Comparison of ENCODE assay signal across 7 cellular contexts in genomic region chr14:35534130-35534883, GRCh38. TPM values are rescaled to one million over a fixed set of nuclear protein-coding genes. Genes with fewer than 3 reads are reported as not detected.
DNase-seq lines count a peak whose midpoint lies in the region; ATAC-seq, FAIRE-seq and TF ChIP-seq lines count a peak whose summit lies in the region.

A gene with protein sequence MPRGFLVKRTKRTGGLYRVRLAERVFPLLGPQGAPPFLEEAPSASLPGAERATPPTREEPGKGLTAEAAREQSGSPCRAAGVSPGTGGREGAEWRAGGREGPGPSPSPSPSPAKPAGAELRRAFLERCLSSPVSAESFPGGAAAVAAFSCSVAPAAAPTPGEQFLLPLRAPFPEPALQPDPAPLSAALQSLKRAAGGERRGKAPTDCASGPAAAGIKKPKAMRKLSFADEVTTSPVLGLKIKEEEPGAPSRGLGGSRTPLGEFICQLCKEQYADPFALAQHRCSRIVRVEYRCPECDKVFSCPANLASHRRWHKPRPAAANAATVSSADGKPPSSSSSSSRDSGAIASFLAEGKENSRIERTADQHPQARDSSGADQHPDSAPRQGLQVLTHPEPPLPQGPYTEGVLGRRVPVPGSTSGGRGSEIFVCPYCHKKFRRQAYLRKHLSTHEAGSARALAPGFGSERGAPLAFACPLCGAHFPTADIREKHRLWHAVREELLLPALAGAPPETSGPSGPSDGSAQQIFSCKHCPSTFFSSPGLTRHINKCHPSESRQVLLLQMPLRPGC (plus strand): TSS chr14:35534164. CDS start chr14:35534253, 89 bp downstream.

- H3K23ac ChIP-seq in H9 (ENCODE audit: insufficient read length, low read depth, low read length): no peak within 1 kb of the TSS

- in situ Hi-C loops in GM12878 (cut with MboI): no loop called here

- BruUV-seq in GM12878 (replicated peaks; lab: Mats Ljungman, UMichigan): no TSS peak

- H2AFZ ChIP-seq in H9 (ENCODE audit: low read length) (no peak within 1 kb of the TSS), GM12878 (ENCODE audit: control insufficient read depth, low read depth, low read length) (peak within 1 kb of the TSS; percentile 64)

- H4K20me1 ChIP-seq in H9 (ENCODE audit: control insufficient read depth, insufficient read depth, insufficient read length) (no peaks in the 10 kb centered on the region), GM12878 (ENCODE audit: control insufficient read depth, insufficient read depth) (no peaks in the 10 kb centered on the region)

- H3K27ac ChIP-seq in H9 (ENCODE audit: insufficient read length, low read depth, low read length) (no peak within 1 kb of the TSS), GM12878 (ENCODE audit: control insufficient read depth, insufficient read depth) (no peak within 1 kb of the TSS), kidney (ENCODE audit: low read depth in 2 of 2, low read length in 2 of 2) (no peak within 1 kb of the TSS)

- no peak within 1 kb of the TSS for H3K56ac ChIP-seq in H9 (ENCODE audit: insufficient read length, low read depth, low read length)

- H3K9me3 ChIP-seq in H9 (ENCODE audit: control insufficient read depth, low read depth, low read length): no peaks in the 10 kb centered on the region
- H3K9me3 ChIP-seq in GM12878 (replicated peaks; ENCODE audit: control insufficient read depth, insufficient read depth, low read length): no peaks in the 10 kb centered on the region; the same call in 2 of the 3 replicates
- H3K9me3 ChIP-seq in kidney (ENCODE audit: control insufficient read depth in 1 of 2, low read length in 2 of 2): no peaks in the 10 kb centered on the region

- no peaks in the 10 kb centered on the region for H3K79me1 ChIP-seq in H9 (ENCODE audit: insufficient read depth, low read depth, low read length, poor library complexity, severe bottlenecking)

- no peak within 1 kb of the TSS for H4K5ac ChIP-seq in H9 (ENCODE audit: insufficient read length, low read depth, low read length)

- H3K9me3 Mint-ChIP-seq in H9: no peaks in the 10 kb centered on the region
- H3K9me3 Mint-ChIP-seq in stimulated activated naive CD8-positive, alpha-beta T cell treated with anti-CD3 and anti-CD28 coated beads, Interleukin-15, Interleukin-2, amounts not matched to agents 100 ng/mL and 50 ng/mL, for 24 hours: no peaks in the 10 kb centered on the region

- H4K8ac ChIP-seq in H9 (replicated peaks; ENCODE audit: insufficient read length, low read depth, low read length): no peak within 1 kb of the TSS

- TF ChIP-seq EP300 in GM12878 (IDR thresholded peaks at IDR 0.05; ENCODE audit: borderline replicate concordance in 1 of 2, control insufficient read depth in 1 of 2, low read depth in 2 of 2, low read length in 2 of 2): no peak

- H3K4ac ChIP-seq in H9 (ENCODE audit: low read depth, low read length): no peak within 1 kb of the TSS

- H2BK15ac ChIP-seq in H9 (ENCODE audit: low read depth, low read length): no peak within 1 kb of the TSS

- H3T11ph ChIP-seq in H9 (ENCODE audit: low read length): no peak within 1 kb of the TSS

- no peaks in the 10 kb centered on the region for H3K36me3 ChIP-seq in GM12878 (ENCODE audit: control insufficient read depth in 2 of 2, insufficient read depth in 2 of 2, low read length in 1 of 2)
- H3K36me3 ChIP-seq in kidney (ENCODE audit: control insufficient read depth in 1 of 2, insufficient read depth in 2 of 2, low read length in 2 of 2): no peaks in the 10 kb centered on the region

- TF ChIP-seq POLR2A in GM12878 (IDR thresholded peaks at IDR 0.05; ENCODE audit: low read depth, low read length): no peak

- H3K9ac ChIP-seq in H9 (ENCODE audit: extremely low read depth, insufficient read length, low read length) (no peak within 1 kb of the TSS), GM12878 (ENCODE audit: control insufficient read depth, insufficient read depth, low read length) (no peak within 1 kb of the TSS), kidney (ENCODE audit: low read length in 2 of 2) (no peak within 1 kb of the TSS)

- H3K4me1 Mint-ChIP-seq in H9: peaks cover 9 to 10% of the 10 kb centered on the region in 2 experiments; a peak in 2 of 4 replicates
- peaks cover 18% of the 10 kb centered on the region for H3K4me1 Mint-ChIP-seq in stimulated activated naive CD8-positive, alpha-beta T cell treated with anti-CD3 and anti-CD28 coated beads, Interleukin-15, Interleukin-2, amounts not matched to agents 100 ng/mL and 50 ng/mL, for 24 hours (ENCODE audit: low read depth)

- FAIRE-seq in GM12878 (lab: Jason Lieb, UNC): no peak
- no peak for FAIRE-seq in kidney (lab: Jason Lieb, UNC)

- intact Hi-C loops in GM12878 (cut with micrococcal nuclease; ENCODE audit: unreplicated experiment) (loop anchor here (10.0 kb wide), 1 partner anchor 150 kb away; no protein-coding TSS in a partner anchor), kidney (cut with DNase I) (no loop called here)

- H3K23me2 ChIP-seq in H9 (ENCODE audit: insufficient read length, low read depth, low read length, poor library complexity, severe bottlenecking): peaks cover 9% of the 10 kb centered on the region

- no CpG with 5 or more reads among the region's 85 CpGs for WGBS in H9 (ENCODE audit: extremely low coverage, insufficient read length, low lambda C conversion rate)
- WGBS in GM12878 (ENCODE audit: insufficient coverage, insufficient replicate concordance, low lambda C conversion rate, missing lambda C conversion rate): 6% methylated on average over 66 of the region's 85 CpGs

- SMC1A ChIA-PET in GM12878 (lab: Charles Lee; ENCODE audit: uncharacterized antibody, unreplicated experiment): interaction anchor here (0.6 kb wide), 1 partner anchor 494 kb away, joined by 3 read pairs; no protein-coding TSS in a partner anchor

- H3K36me3 Mint-ChIP-seq in H9 (ENCODE audit: insufficient read depth in 1 of 3, low read depth in 3 of 3): no peaks in the 10 kb centered on the region
- H3K36me3 Mint-ChIP-seq in stimulated activated naive CD8-positive, alpha-beta T cell treated with anti-CD3 and anti-CD28 coated beads, Interleukin-15, Interleukin-2, amounts not matched to agents 100 ng/mL and 50 ng/mL, for 24 hours (ENCODE audit: low read depth): peaks cover 6% of the 10 kb centered on the region

- TF ChIP-seq CTCF in GM12873 (IDR thresholded peaks at IDR 0.05; ENCODE audit: insufficient read depth, low read depth, low read length, missing control alignments) (peak; percentile 35), H9 (conservative IDR thresholded peaks at IDR 0.05) (peak; percentile 41), GM12878 (IDR thresholded peaks at IDR 0.05 in 2 of 3, conservative IDR thresholded peaks at IDR 0.05 in 1 of 3; ENCODE audit: control insufficient read depth in 2 of 3, extremely low read depth in 1 of 3, insufficient read depth in 1 of 3, low read depth in 3 of 3, low read length in 3 of 3) (peak in 2 of 3 experiments; percentile 6 to 18; a peak in 1 of 6 replicates), kidney (IDR thresholded peaks at IDR 0.05; ENCODE audit: borderline replicate concordance, extremely low read depth, insufficient read depth) (no peak)

- no peak within 1 kb of the TSS for H4K91ac ChIP-seq in H9 (ENCODE audit: insufficient read length, low read depth, low read length)

- H3K4me3 ChIP-seq in GM12878: peak within 1 kb of the TSS; percentile 70
- H3K4me3 ChIP-seq in kidney (ENCODE audit: low read length in 2 of 2): peak within 1 kb of the TSS; percentile 25 to 52

- H3K4me1 ChIP-seq in H9 (ENCODE audit: insufficient read depth, low read length): no peaks in the 10 kb centered on the region
- H3K4me1 ChIP-seq in GM12878 (ENCODE audit: control insufficient read depth, insufficient read depth, low read length): peaks cover 8% of the 10 kb centered on the region
- H3K4me1 ChIP-seq in kidney (ENCODE audit: control insufficient read depth in 1 of 2, insufficient read depth in 1 of 2, low read depth in 1 of 2, low read length in 2 of 2): peaks cover 7 to 15% of the 10 kb centered on the region in 2 donors

- peak; percentile 63 for ATAC-seq in GM12878

- H3K4me3 Mint-ChIP-seq in H9: peak within 1 kb of the TSS; percentile 68 to 86
- peak within 1 kb of the TSS; percentile 79 for H3K4me3 Mint-ChIP-seq in stimulated activated naive CD8-positive, alpha-beta T cell treated with anti-CD3 and anti-CD28 coated beads, Interleukin-15, Interleukin-2, amounts not matched to agents 100 ng/mL and 50 ng/mL, for 24 hours

- no peak within 1 kb of the TSS for H2BK120ac ChIP-seq in H9 (ENCODE audit: low read depth, low read length, poor library complexity, severe bottlenecking)

- no peak within 1 kb of the TSS for H2BK5ac ChIP-seq in H9 (ENCODE audit: insufficient read length, low read length)

- RAD21 ChIA-PET in GM12878 (lab: Charles Lee; ENCODE audit: unreplicated experiment): no interaction called here

- H3K27me3 ChIP-seq in H9 (ENCODE audit: insufficient read depth, low read length) (peaks cover 23% of the 10 kb centered on the region), GM12878 (replicated peaks in 1 of 2; ENCODE audit: control insufficient read depth in 2 of 2, insufficient read depth in 2 of 2, low read length in 1 of 2) (peaks cover 6 to 16% of the 10 kb centered on the region in 2 experiments)

- no peak within 1 kb of the TSS for H2BK12ac ChIP-seq in H9 (ENCODE audit: insufficient read length, low read depth, low read length)

- CTCF ChIA-PET in GM12878 (lab: Yijun Ruan, JAX): interaction anchor here (0.6 to 1.2 kb wide), 2 partner anchors 19 to 26 kb away, joined by 3 read pairs; no protein-coding TSS in a partner anchor

- H3K4me2 ChIP-seq in H9 (ENCODE audit: insufficient read depth, insufficient read length, low read length) (peak within 1 kb of the TSS; percentile 63), GM12878 (ENCODE audit: control insufficient read depth, insufficient read depth) (peak within 1 kb of the TSS; percentile 98)

- no peak for TF ChIP-seq RAD21 in GM12878 (IDR thresholded peaks at IDR 0.05; ENCODE audit: insufficient read depth, low read depth, low read length)

- no peak for DNase-seq in H9
- peak; percentile 90 for DNase-seq in NCI-H2171 treated with DMSO at 0.1 percent for 48 hours (lab: John Stamatoyannopoulos, UW)
- no peak for DNase-seq in GM12878 (ENCODE audit: low read depth, low spot score)
- DNase-seq in kidney: peak; percentile 76
- no peak for DNase-seq in OCI-M1 (lab: John Stamatoyannopoulos, UW)

- H3K14ac ChIP-seq in H9 (ENCODE audit: insufficient read depth, low read length): no peak within 1 kb of the TSS

- no peak within 1 kb of the TSS for H2AK5ac ChIP-seq in H9 (ENCODE audit: insufficient read length, low read length)

- no peak within 1 kb of the TSS; a peak in 1 of 7 replicates for H3K27ac Mint-ChIP-seq in H9
- H3K27ac Mint-ChIP-seq in stimulated activated naive CD8-positive, alpha-beta T cell treated with anti-CD3 and anti-CD28 coated beads, Interleukin-15, Interleukin-2, amounts not matched to agents 100 ng/mL and 50 ng/mL, for 24 hours: no peak within 1 kb of the TSS

- peaks cover 84% of the 10 kb centered on the region for H3K27me3 Mint-ChIP-seq in H9 (ENCODE audit: low read depth)
- H3K27me3 Mint-ChIP-seq in stimulated activated naive CD8-positive, alpha-beta T cell treated with anti-CD3 and anti-CD28 coated beads, Interleukin-15, Interleukin-2, amounts not matched to agents 100 ng/mL and 50 ng/mL, for 24 hours: peaks cover 57% of the 10 kb centered on the region

- H2BK20ac ChIP-seq in H9 (ENCODE audit: low read depth, low read length, poor library complexity, severe bottlenecking): no peak within 1 kb of the TSS

- POLR2A ChIA-PET in GM12878 (lab: Charles Lee): interaction anchor here (0.7 kb wide), 1 partner anchor 22 kb away, joined by 4 read pairs; no protein-coding TSS in a partner anchor

- H3K18ac ChIP-seq in H9 (ENCODE audit: insufficient read length, low read depth, low read length): no peak within 1 kb of the TSS

- H3K79me2 ChIP-seq in H9 (ENCODE audit: insufficient read depth, low read length): no peaks in the 10 kb centered on the region
- H3K79me2 ChIP-seq in GM12878 (ENCODE audit: control insufficient read depth, insufficient read depth, low read length): no peaks in the 10 kb centered on the region

RNA-seq across cellular contexts. Expression of the gene that starts here (rescaled TPM):
- total RNA-seq in H9 (2021): not detected in 2 replicates
- 0.13 TPM in 1 of 2 replicates, not detected in the other for total RNA-seq in GM12878 (2013; cell fraction: nucleolus; rRNA removed)
- total RNA-seq in GM12878 (2014; rRNA removed): not detected in 2 replicates
- not detected in 2 replicates for total RNA-seq in GM12878 (2014; rRNA removed; fragmentation: Illumina TruSeq; extraction: Trizol)
- not detected in 2 replicates for total RNA-seq in GM12878 (2021)
- polyA plus RNA-seq in GM12878 (2011; ENCODE audit: low read depth): not detected
- polyA plus RNA-seq in GM12878 (2011; rRNA removed): not detected in 2 replicates
- not detected in 2 replicates for polyA plus RNA-seq in GM12878 (2011; cell fraction: cytosol; rRNA removed)
- polyA plus RNA-seq in GM12878 (2011; cell fraction: nucleus; rRNA removed): 0.09 TPM in 1 of 2 replicates, not detected in the other
- not detected in 2 replicates for polyA plus RNA-seq in GM12878 (2012)
- polyA plus RNA-seq in GM12878 (2014; fragmentation: Illumina TruSeq; extraction: Trizol): 0.05 TPM in 1 of 2 replicates, not detected in the other
- polyA plus RNA-seq in GM12878 (2014; fragmentation: Nextera tagmentation; extraction: Ambion mirVana): not detected
- polyA plus RNA-seq in GM12878 (2014; rRNA removed): 0.06 TPM in 1 of 2 replicates, not detected in the other
- polyA plus RNA-seq in GM12878 (2016; fragmentation: Nextera tagmentation; extraction: Ambion mirVana): not detected
- not detected in 2 replicates for polyA minus RNA-seq in GM12878 (2011; rRNA and poly(A)+ RNA removed)
- polyA minus RNA-seq in GM12878 (2011; cell fraction: cytosol; rRNA and poly(A)+ RNA removed): not detected in 2 replicates
- not detected in 2 replicates for polyA minus RNA-seq in GM12878 (2011; cell fraction: nucleus; rRNA and poly(A)+ RNA removed)
- not detected for total RNA-seq in kidney
- not detected for polyA plus RNA-seq in kidney (ENCODE audit: insufficient read depth, low read depth, low replicate concordance)

Comparison
In these comparisons a context has a peak if more than half of its experiments do, and no peak if none do; other contexts are left out.
1. Peak in ATAC-seq, H3K4me3 ChIP-seq and H3K4me2 ChIP-seq in GM12878; RNA of the gene not detected or under 1 TPM.
2. Peak in DNase-seq and H3K4me3 ChIP-seq in kidney; RNA of the gene not detected or under 1 TPM.